Comparison of ENCODE assay signal across 27 cellular contexts in genomic region chr14:95786566-95786965, GRCh38.
"Had no signal": no experiment of that assay in that cellular context is flagged by ENCODE, and none has a peak within 500 bp of the region (broad histone marks: within the 10 kb centered on the region; RNA-seq: fewer than 3 reads in every experiment).

No MANE protein-coding gene starts in this region.

- H3K27ac ChIP-seq: neural progenitor cell, neutrophil, pancreas, prostate gland, skin epidermis, spleen, thoracic aorta, thyroid gland, tibial nerve, upper lobe of left lung, vagina had no signal

- H3K9ac ChIP-seq: neural progenitor cell had no signal

- DNase-seq: naive thymus-derived CD4-positive, alpha-beta T cell; natural killer cell; nucleus accumbens; pancreas; right cardiac atrium; spleen; stimulated activated CD4-positive, alpha-beta T cell treated with anti-CD3 and anti-CD28 coated beads, Interleukin-12 subunit alpha, Interleukin-12 subunit beta, amount 100 ng/mL, for 4 hours; stimulated activated CD4-positive, alpha-beta T cell treated with anti-CD3 and anti-CD28 coated beads, Interleukin-1b, Interleukin-23, amount 100 ng/mL, for 48 hours; stimulated activated CD4-positive, alpha-beta T cell treated with anti-CD3 and anti-CD28 coated beads, Interleukin-4, amount 100 ng/mL, for 1 hour; stimulated activated CD4-positive, alpha-beta T cell treated with anti-CD3 and anti-CD28 coated beads, Interleukin-4, amount 100 ng/mL, for 4 hours; stimulated activated CD8-positive, alpha-beta memory T cell treated with anti-CD3 and anti-CD28 coated beads, Interleukin-4, amount 100 ng/mL, for 48 hours; stimulated activated naive CD4-positive, alpha-beta T cell; stimulated activated naive CD8-positive, alpha-beta T cell treated with anti-CD3 and anti-CD28 coated beads, Interleukin-15, amount 100 ng/mL, for 72 hours; stimulated activated naive CD8-positive, alpha-beta T cell treated with anti-CD3 and anti-CD28 coated beads, Interleukin-15, Interleukin-2, amounts not matched to agents 100 U/mL and 50 U/mL, for 24 hours; substantia nigra; thyroid gland had no signal

- H3K4me3 ChIP-seq: neural progenitor cell, pancreas, prostate gland, skin epidermis, smooth muscle cell, spleen, thoracic aorta, thyroid gland, tibial nerve, upper lobe of left lung, vagina had no signal

- H3K4me1 ChIP-seq: neural progenitor cell, pancreas, prostate gland, spleen, thyroid gland, tibial nerve, upper lobe of left lung, vagina had no signal

- H3K9me3 ChIP-seq: neutrophil, pancreas, prostate gland, spleen, thoracic aorta, thyroid gland, tibial nerve, upper lobe of left lung, vagina had no signal

- H3K27me3 ChIP-seq: neural progenitor cell, neutrophil, pancreas, thyroid gland, tibial nerve, upper lobe of left lung, vagina had no signal

- H3K36me3 ChIP-seq: neural progenitor cell, neutrophil, pancreas, prostate gland, spleen, thoracic aorta, thyroid gland, tibial nerve, upper lobe of left lung, vagina had no signal

- H3K4me2 ChIP-seq: neural progenitor cell, smooth muscle cell had no signal

- ATAC-seq: naive thymus-derived CD4-positive, alpha-beta T cell; natural killer cell; pancreas; right cardiac atrium; sciatic nerve; stimulated activated memory B cell treated with anti-CD40 and anti-IgM and Interleukin-4, amounts not matched to agents 10 μg/mL and 1 μg/mL and 100 μg/mL, for 72 hours; stimulated activated naive CD8-positive, alpha-beta T cell treated with anti-CD3 and anti-CD28 coated beads, Interleukin-15, amount 100 ng/mL, for 72 hours; stimulated activated naive CD8-positive, alpha-beta T cell treated with anti-CD3 and anti-CD28 coated beads, Interleukin-15, Interleukin-2, amounts not matched to agents 100 U/mL and 50 U/mL, for 24 hours had no signal

- H2AFZ ChIP-seq: neural progenitor cell had no signal
